7 cellular contexts compared by ENCODE assay signal in the genomic region with DNA sequence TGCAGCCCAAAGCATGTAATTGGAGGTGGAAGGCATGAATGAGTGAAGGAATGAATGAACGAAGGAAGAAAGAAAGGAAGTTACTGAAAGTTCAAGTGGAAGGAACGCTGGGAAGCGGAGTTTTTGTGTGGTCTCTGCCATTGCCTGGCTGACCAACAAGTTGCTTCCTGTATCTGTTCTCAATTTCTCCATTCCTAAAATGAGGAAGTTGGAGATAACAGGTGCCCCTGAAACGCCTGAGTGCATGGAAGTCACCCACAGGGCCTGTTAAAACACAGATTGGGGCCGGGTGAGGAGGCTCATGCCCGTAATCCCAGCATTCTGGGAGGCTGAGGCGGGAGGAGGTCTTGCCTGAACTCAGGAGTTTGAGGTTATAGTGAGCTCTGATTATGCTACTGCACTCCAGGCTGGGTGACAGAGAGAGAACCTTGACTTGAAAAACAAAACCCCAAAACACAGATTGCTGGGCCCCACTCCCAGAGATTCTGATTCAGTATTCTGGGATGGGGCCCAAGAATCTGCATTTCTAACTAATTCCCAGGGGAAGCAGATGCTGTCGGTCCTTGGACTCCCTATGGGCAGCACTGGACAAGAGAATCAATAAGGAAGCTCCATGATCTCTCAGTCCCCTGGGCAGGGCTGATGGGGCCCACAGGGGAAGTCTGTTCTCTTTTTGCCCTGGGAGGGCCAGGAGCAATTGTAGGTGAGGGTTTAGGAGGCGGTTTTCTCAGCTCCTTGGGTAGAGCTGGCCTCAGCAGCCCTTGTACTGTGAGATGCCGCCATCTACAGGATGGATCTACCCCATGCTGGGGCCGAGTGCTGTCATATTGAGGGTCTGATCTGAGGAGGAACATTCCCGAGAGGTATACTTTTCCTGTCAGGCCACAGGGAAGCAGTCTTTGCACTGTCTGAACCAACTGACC. TPM values are rescaled to one million over a fixed set of nuclear protein-coding genes. Genes with fewer than 3 reads are reported as not detected.
DNase-seq lines count a peak whose midpoint lies in the region; ATAC-seq and TF ChIP-seq lines count a peak whose summit lies in the region.

No MANE protein-coding gene starts in this region.

- peaks cover 15% of the 10 kb centered on the region for H3K4me1 Mint-ChIP-seq in activated CD4-positive, alpha-beta T cell treated with anti-CD3 and anti-CD28 coated beads, Interleukin-2, amount 10 ng/mL, durations not matched to agents 24 days and 14 days
- peaks cover 9% of the 10 kb centered on the region for H3K4me1 Mint-ChIP-seq in endothelial cell (ENCODE audit: unreplicated experiment)
- H3K4me1 Mint-ChIP-seq in stimulated activated naive CD8-positive, alpha-beta T cell treated with anti-CD3 and anti-CD28 coated beads, Interleukin-15, amount 100 ng/mL, for 72 hours, result peaks cover 54% of the 10 kb centered on the region

- H3K4me3 ChIP-seq in mucosa of stomach (ENCODE audit: low read length), result no peak overlapping the region

- peaks cover 40% of the 10 kb centered on the region for H3K4me1 ChIP-seq in mucosa of stomach (ENCODE audit: control insufficient read depth, insufficient read depth, low read length)

- H3K27ac Mint-ChIP-seq in activated CD4-positive, alpha-beta T cell treated with anti-CD3 and anti-CD28 coated beads, Interleukin-2, amount 10 ng/mL, durations not matched to agents 24 days and 14 days, result no peak overlapping the region
- H3K27ac Mint-ChIP-seq in endothelial cell (ENCODE audit: unreplicated experiment), result no peak overlapping the region
- no peak overlapping the region for H3K27ac Mint-ChIP-seq in stimulated activated naive CD8-positive, alpha-beta T cell treated with anti-CD3 and anti-CD28 coated beads, Interleukin-15, amount 100 ng/mL, for 72 hours

- no peaks in the 10 kb centered on the region for H3K36me3 Mint-ChIP-seq in activated CD4-positive, alpha-beta T cell treated with anti-CD3 and anti-CD28 coated beads, Interleukin-2, amount 10 ng/mL, durations not matched to agents 24 days and 14 days (ENCODE audit: low read depth)
- no peaks in the 10 kb centered on the region for H3K36me3 Mint-ChIP-seq in endothelial cell (ENCODE audit: low read depth, unreplicated experiment)

- H3K4me3 Mint-ChIP-seq in activated CD4-positive, alpha-beta T cell treated with anti-CD3 and anti-CD28 coated beads, Interleukin-2, amount 10 ng/mL, durations not matched to agents 24 days and 14 days, result no peak overlapping the region
- H3K4me3 Mint-ChIP-seq in endothelial cell (ENCODE audit: unreplicated experiment), result no peak overlapping the region
- no peak overlapping the region for H3K4me3 Mint-ChIP-seq in stimulated activated naive CD8-positive, alpha-beta T cell treated with anti-CD3 and anti-CD28 coated beads, Interleukin-15, amount 100 ng/mL, for 72 hours

- H3K27me3 Mint-ChIP-seq in activated CD4-positive, alpha-beta T cell treated with anti-CD3 and anti-CD28 coated beads, Interleukin-2, amount 10 ng/mL, durations not matched to agents 24 days and 14 days, result no peaks in the 10 kb centered on the region
- H3K27me3 Mint-ChIP-seq in endothelial cell (ENCODE audit: unreplicated experiment), result no peaks in the 10 kb centered on the region
- H3K27me3 Mint-ChIP-seq in stimulated activated naive CD8-positive, alpha-beta T cell treated with anti-CD3 and anti-CD28 coated beads, Interleukin-15, amount 100 ng/mL, for 72 hours, result no peaks in the 10 kb centered on the region

- intact Hi-C loops in activated CD4-positive, alpha-beta T cell treated with anti-CD3 and anti-CD28 coated beads, Interleukin-2, amount 10 ng/mL, durations not matched to agents 24 days and 14 days (cut with micrococcal nuclease), result loop anchor here (1.0 to 2.0 kb wide), 2 partner anchors 106 to 144 kb away; no protein-coding TSS in a partner anchor

- TF ChIP-seq CTCF in GM12801 (IDR thresholded peaks at IDR 0.05; ENCODE audit: extremely low read depth, insufficient read length) (peak; percentile 12), endothelial cell (IDR thresholded peaks at IDR 0.05; ENCODE audit: unreplicated experiment) (no peak)

- DNase-seq in NCI-H2227 (lab: John Stamatoyannopoulos, UW; ENCODE audit: unreplicated experiment), result peak; percentile 82
- peak; percentile 87 for DNase-seq in activated CD4-positive, alpha-beta T cell treated with anti-CD3 and anti-CD28 coated beads, Interleukin-2, amount 10 ng/mL, durations not matched to agents 24 days and 14 days
- DNase-seq in endothelial cell (ENCODE audit: low spot score), result peak; percentile 76
- DNase-seq in stimulated activated naive CD8-positive, alpha-beta T cell treated with anti-CD3 and anti-CD28 coated beads, Interleukin-15, amount 100 ng/mL, for 72 hours, result peak; percentile 69 to 77

- ATAC-seq in HG02870 (IDR thresholded peaks at IDR 0.05; ENCODE audit: unreplicated experiment), result peak; percentile 64
- peak; percentile 99 for ATAC-seq in stimulated activated naive CD8-positive, alpha-beta T cell treated with anti-CD3 and anti-CD28 coated beads, Interleukin-15, amount 100 ng/mL, for 72 hours

- no peaks in the 10 kb centered on the region for H3K36me3 ChIP-seq in mucosa of stomach (ENCODE audit: control insufficient read depth, insufficient read depth, low read length)

- no peaks in the 10 kb centered on the region for H3K9me3 ChIP-seq in mucosa of stomach (ENCODE audit: control insufficient read depth, low read length)

- no peaks in the 10 kb centered on the region for H3K9me3 Mint-ChIP-seq in activated CD4-positive, alpha-beta T cell treated with anti-CD3 and anti-CD28 coated beads, Interleukin-2, amount 10 ng/mL, durations not matched to agents 24 days and 14 days
- no peaks in the 10 kb centered on the region for H3K9me3 Mint-ChIP-seq in endothelial cell (ENCODE audit: unreplicated experiment)
- no peaks in the 10 kb centered on the region for H3K9me3 Mint-ChIP-seq in stimulated activated naive CD8-positive, alpha-beta T cell treated with anti-CD3 and anti-CD28 coated beads, Interleukin-15, amount 100 ng/mL, for 72 hours

- no peaks in the 10 kb centered on the region for H3K27me3 ChIP-seq in mucosa of stomach (ENCODE audit: control insufficient read depth, insufficient read depth, low read length)

- H3K9ac ChIP-seq in mucosa of stomach (ENCODE audit: low read length), result peak overlapping the region; percentile 10

RNA-seq across cellular contexts. Expression of gene CNR2, which starts 3.3 kb away (rescaled TPM):
- total RNA-seq in activated CD4-positive, alpha-beta T cell treated with anti-CD3 and anti-CD28 coated beads, Interleukin-2, amount 10 ng/mL, durations not matched to agents 24 days and 14 days, result 0.02 TPM in 1 of 2 replicates, not detected in the other
- total RNA-seq in endothelial cell (ENCODE audit: unreplicated experiment), result not detected

RNA-seq across cellular contexts. Expression of gene PNRC2, which starts 43.2 kb away (rescaled TPM):
- total RNA-seq in activated CD4-positive, alpha-beta T cell treated with anti-CD3 and anti-CD28 coated beads, Interleukin-2, amount 10 ng/mL, durations not matched to agents 24 days and 14 days, result 140 TPM in 2 replicates
- 113 TPM for total RNA-seq in endothelial cell (ENCODE audit: unreplicated experiment)

RNA-seq across cellular contexts. Expression of gene FUCA1, which starts 48.4 kb away (rescaled TPM):
- total RNA-seq in activated CD4-positive, alpha-beta T cell treated with anti-CD3 and anti-CD28 coated beads, Interleukin-2, amount 10 ng/mL, durations not matched to agents 24 days and 14 days, result 3.4 and 3.5 TPM in 2 replicates
- total RNA-seq in endothelial cell (ENCODE audit: unreplicated experiment), result 6.1 TPM
